ENCODE assay signal across 27 cellular contexts in genomic region chr6:108866798-108867197, GRCh38.
"Had no signal": no experiment of that assay in that cellular context is flagged by ENCODE, and none has a peak within 500 bp of the region (broad histone marks: within the 10 kb centered on the region; RNA-seq: fewer than 3 reads in every experiment).

No MANE protein-coding gene starts in this region.

- ATAC-seq: activated CD4-positive, CD25-positive, alpha-beta regulatory T cell treated with anti-CD3 and anti-CD28 coated beads, Interleukin-2, amount 50 U/mL, for 24 hours; Panc1; Right ventricle myocardium inferior; SK-N-SH treated with all-trans-retinoic acid at 6 μM for 48 hours had no signal

- DNase-seq: activated CD4-positive, alpha-beta T cell treated with anti-CD3 and anti-CD28 coated beads for 4 hours; activated CD4-positive, alpha-beta T cell treated with anti-CD3 and anti-CD28 coated beads, Interleukin-2, amount 50 U/mL, for 48 hours; activated gamma-delta T cell treated with Interleukin-2 at 50 U/mL for 16 hours; activated naive CD4-positive, alpha-beta T cell treated with anti-CD3 and anti-CD28 coated beads, Interleukin-2, amount 10 ng/mL, durations not matched to agents 7 days and 5 days; activated naive CD8-positive, alpha-beta T cell treated with anti-CD3 and anti-CD28 coated beads for 36 hours; activated T-cell treated with anti-CD3 and anti-CD28 coated beads for 4 hours; activated T-cell treated with anti-CD3 and anti-CD28 coated beads, Interleukin-2, amount 50 U/mL, for 48 hours; brain microvascular endothelial cell; Kasumi-1; KBM-7; MV-4-11; NCI-H1092 treated with DMSO at 0.1 percent for 48 hours; NCI-H1417 treated with DMSO at 0.1 percent for 48 hours; NCI-H1694; NCI-H2029 treated with DMSO at 0.1 percent for 48 hours; NCI-H446; NCI-H524; NCI-H748 treated with DMSO at 0.1 percent for 48 hours; RPMI8226; SJCRH30; SW 1271 had no signal

- H3K9me3 Mint-ChIP-seq: activated naive CD4-positive, alpha-beta T cell treated with anti-CD3 and anti-CD28 coated beads, Interleukin-2, amount 10 ng/mL, durations not matched to agents 7 days and 5 days; activated naive CD8-positive, alpha-beta T cell treated with anti-CD3 and anti-CD28 coated beads for 36 hours; activated T-helper 2 cell treated with anti-CD3 and anti-CD28 coated beads, Interferon-gamma antibody, Interleukin-2, Interleukin-4, amounts not matched to agents 10 μg/mL and 5 μg/mL and 100 μg/mL, durations not matched to agents 14 hours and 24 hours and 36 hours had no signal

- H3K9me3 ChIP-seq: SJCRH30 had no signal

- H3K27me3 ChIP-seq: brain microvascular endothelial cell, cardiac muscle cell, SJCRH30 had no signal

- H3K27me3 Mint-ChIP-seq: activated naive CD8-positive, alpha-beta T cell treated with anti-CD3 and anti-CD28 coated beads for 36 hours had no signal

- H3K27ac Mint-ChIP-seq: activated naive CD8-positive, alpha-beta T cell treated with anti-CD3 and anti-CD28 coated beads for 36 hours had no signal

- H3K4me3 ChIP-seq: cardiac muscle cell, SJCRH30 had no signal

- H3K36me3 ChIP-seq: brain microvascular endothelial cell, cardiac muscle cell, SJCRH30 had no signal

- H3K4me3 Mint-ChIP-seq: activated naive CD8-positive, alpha-beta T cell treated with anti-CD3 and anti-CD28 coated beads for 36 hours had no signal

- H3K4me1 ChIP-seq: SJCRH30 had no signal

- H3K27ac ChIP-seq: brain microvascular endothelial cell, cardiac muscle cell, SJCRH30 had no signal
